In the genomic region with DNA sequence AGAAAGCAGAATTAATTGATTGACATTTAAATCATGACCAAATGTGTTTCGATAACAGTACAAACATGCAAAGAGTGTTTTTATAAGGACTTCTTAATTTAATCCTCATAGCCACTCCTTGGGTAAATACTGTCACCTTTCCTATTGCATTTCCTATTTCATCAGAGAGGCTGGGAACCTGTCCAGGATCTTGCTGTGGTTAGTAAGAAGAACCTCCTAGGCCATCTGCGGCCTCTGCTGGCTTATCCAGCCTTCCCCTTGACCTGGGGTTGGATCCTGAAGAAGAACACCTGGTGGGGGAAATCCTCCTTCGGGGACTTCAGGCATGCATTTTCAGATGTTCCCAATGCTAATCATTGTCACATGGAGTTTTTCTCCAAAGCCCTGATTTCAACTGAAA, we compare ENCODE assay signal across 1 cellular context.
TF ChIP-seq lines count a peak whose summit lies in the region.

No MANE protein-coding gene starts in this region.

TF ChIP-seq in HEK293, 187 proteins besides CTCF, POLR2A, EP300 and RAD21 (continued from another document):
- TF ChIP-seq, protein P1, sequence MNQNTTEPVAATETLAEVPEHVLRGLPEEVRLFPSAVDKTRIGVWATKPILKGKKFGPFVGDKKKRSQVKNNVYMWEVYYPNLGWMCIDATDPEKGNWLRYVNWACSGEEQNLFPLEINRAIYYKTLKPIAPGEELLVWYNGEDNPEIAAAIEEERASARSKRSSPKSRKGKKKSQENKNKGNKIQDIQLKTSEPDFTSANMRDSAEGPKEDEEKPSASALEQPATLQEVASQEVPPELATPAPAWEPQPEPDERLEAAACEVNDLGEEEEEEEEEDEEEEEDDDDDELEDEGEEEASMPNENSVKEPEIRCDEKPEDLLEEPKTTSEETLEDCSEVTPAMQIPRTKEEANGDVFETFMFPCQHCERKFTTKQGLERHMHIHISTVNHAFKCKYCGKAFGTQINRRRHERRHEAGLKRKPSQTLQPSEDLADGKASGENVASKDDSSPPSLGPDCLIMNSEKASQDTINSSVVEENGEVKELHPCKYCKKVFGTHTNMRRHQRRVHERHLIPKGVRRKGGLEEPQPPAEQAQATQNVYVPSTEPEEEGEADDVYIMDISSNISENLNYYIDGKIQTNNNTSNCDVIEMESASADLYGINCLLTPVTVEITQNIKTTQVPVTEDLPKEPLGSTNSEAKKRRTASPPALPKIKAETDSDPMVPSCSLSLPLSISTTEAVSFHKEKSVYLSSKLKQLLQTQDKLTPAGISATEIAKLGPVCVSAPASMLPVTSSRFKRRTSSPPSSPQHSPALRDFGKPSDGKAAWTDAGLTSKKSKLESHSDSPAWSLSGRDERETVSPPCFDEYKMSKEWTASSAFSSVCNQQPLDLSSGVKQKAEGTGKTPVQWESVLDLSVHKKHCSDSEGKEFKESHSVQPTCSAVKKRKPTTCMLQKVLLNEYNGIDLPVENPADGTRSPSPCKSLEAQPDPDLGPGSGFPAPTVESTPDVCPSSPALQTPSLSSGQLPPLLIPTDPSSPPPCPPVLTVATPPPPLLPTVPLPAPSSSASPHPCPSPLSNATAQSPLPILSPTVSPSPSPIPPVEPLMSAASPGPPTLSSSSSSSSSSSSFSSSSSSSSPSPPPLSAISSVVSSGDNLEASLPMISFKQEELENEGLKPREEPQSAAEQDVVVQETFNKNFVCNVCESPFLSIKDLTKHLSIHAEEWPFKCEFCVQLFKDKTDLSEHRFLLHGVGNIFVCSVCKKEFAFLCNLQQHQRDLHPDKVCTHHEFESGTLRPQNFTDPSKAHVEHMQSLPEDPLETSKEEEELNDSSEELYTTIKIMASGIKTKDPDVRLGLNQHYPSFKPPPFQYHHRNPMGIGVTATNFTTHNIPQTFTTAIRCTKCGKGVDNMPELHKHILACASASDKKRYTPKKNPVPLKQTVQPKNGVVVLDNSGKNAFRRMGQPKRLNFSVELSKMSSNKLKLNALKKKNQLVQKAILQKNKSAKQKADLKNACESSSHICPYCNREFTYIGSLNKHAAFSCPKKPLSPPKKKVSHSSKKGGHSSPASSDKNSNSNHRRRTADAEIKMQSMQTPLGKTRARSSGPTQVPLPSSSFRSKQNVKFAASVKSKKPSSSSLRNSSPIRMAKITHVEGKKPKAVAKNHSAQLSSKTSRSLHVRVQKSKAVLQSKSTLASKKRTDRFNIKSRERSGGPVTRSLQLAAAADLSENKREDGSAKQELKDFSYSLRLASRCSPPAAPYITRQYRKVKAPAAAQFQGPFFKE (tag by site-specific recombination; IDR thresholded peaks at IDR 0.05; ENCODE audit: borderline replicate concordance): no peak
